Comparison of ENCODE assay signal across 1 cellular context in the genomic region with DNA sequence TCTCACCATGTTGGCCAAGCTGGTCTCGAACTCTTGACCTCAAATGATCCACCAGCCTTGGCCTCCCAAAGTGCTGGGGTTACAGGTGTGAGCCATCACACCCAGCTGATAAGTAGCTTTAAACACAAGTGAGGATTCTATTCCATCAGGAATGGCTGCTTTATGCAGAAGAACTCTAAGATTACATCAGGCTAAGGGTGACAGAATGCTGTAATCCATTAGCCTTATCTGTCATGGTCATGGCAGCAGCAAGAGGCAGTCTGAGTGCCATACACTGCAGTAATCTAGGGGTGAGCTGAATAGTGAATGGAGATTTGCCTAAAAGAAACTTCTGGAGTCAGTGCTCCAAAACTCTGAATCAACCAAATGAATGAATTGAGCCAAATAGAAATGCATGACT.
TF ChIP-seq lines count a peak whose summit lies in the region.

No MANE protein-coding gene starts in this region.

TF ChIP-seq in IMR-90, 13 proteins besides CTCF, POLR2A, EP300 and RAD21:
- no peak for TF ChIP-seq MAFK (IDR thresholded peaks at IDR 0.05; ENCODE audit: low read depth, low read length)
- TF ChIP-seq BHLHE40 (IDR thresholded peaks at IDR 0.05; ENCODE audit: low read depth, low read length), result no peak
- no peak for TF ChIP-seq RCOR1 (IDR thresholded peaks at IDR 0.05; ENCODE audit: insufficient replicate concordance, low read length)
- no peak for TF ChIP-seq FOS (IDR thresholded peaks at IDR 0.05; ENCODE audit: low read depth, low read length)
- TF ChIP-seq CHD1 (IDR thresholded peaks at IDR 0.05; ENCODE audit: low read depth, low read length), result no peak
- TF ChIP-seq MXI1 (IDR thresholded peaks at IDR 0.05; ENCODE audit: borderline replicate concordance, low read depth, low read length), result no peak
- TF ChIP-seq, protein P1, sequence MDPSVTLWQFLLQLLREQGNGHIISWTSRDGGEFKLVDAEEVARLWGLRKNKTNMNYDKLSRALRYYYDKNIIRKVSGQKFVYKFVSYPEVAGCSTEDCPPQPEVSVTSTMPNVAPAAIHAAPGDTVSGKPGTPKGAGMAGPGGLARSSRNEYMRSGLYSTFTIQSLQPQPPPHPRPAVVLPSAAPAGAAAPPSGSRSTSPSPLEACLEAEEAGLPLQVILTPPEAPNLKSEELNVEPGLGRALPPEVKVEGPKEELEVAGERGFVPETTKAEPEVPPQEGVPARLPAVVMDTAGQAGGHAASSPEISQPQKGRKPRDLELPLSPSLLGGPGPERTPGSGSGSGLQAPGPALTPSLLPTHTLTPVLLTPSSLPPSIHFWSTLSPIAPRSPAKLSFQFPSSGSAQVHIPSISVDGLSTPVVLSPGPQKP (IDR thresholded peaks at IDR 0.05; ENCODE audit: borderline replicate concordance, low read depth, low read length), result no peak
- no peak for TF ChIP-seq RFX5 (IDR thresholded peaks at IDR 0.05; ENCODE audit: low read depth, low read length)
- TF ChIP-seq CEBPB (IDR thresholded peaks at IDR 0.05; ENCODE audit: low read depth, low read length), result no peak
- TF ChIP-seq SMC3 (IDR thresholded peaks at IDR 0.05; ENCODE audit: low read depth, low read length), result no peak
- TF ChIP-seq MAZ (IDR thresholded peaks at IDR 0.05; ENCODE audit: borderline replicate concordance, low read depth, low read length), result no peak
- TF ChIP-seq, protein P2, sequence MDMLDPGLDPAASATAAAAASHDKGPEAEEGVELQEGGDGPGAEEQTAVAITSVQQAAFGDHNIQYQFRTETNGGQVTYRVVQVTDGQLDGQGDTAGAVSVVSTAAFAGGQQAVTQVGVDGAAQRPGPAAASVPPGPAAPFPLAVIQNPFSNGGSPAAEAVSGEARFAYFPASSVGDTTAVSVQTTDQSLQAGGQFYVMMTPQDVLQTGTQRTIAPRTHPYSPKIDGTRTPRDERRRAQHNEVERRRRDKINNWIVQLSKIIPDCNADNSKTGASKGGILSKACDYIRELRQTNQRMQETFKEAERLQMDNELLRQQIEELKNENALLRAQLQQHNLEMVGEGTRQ (IDR thresholded peaks at IDR 0.05; ENCODE audit: low read depth, low read length), result no peak
